In genomic region chr4:70589785-70590184, GRCh38 we compare ENCODE assay signal across 12 cellular contexts. TPM values are rescaled to one million over a fixed set of nuclear protein-coding genes. Genes with fewer than 3 reads are reported as not detected.
DNase-seq lines count a peak whose midpoint lies in the region; ATAC-seq and TF ChIP-seq lines count a peak whose summit lies in the region.
"Had no signal": no experiment of that assay in that cellular context is flagged by ENCODE, and none has a peak within 500 bp of the region (broad histone marks: within the 10 kb centered on the region; RNA-seq: fewer than 3 reads in every experiment).

No MANE protein-coding gene starts in this region.

- H3K4me3 Mint-ChIP-seq in memory B cell, result no peak overlapping the region
- H3K4me3 Mint-ChIP-seq: central memory CD8-positive, alpha-beta T cell had no signal

- TF ChIP-seq POLR2A in esophagus squamous epithelium (IDR thresholded peaks at IDR 0.05), result no peak

- H3K27me3 ChIP-seq in esophagus squamous epithelium, result no peaks in the 10 kb centered on the region
- H3K27me3 ChIP-seq: neutrophil had no signal

- H3K4me1 Mint-ChIP-seq in memory B cell, result peaks cover 10% of the 10 kb centered on the region
- H3K4me1 Mint-ChIP-seq: central memory CD8-positive, alpha-beta T cell had no signal

- H3K36me3 Mint-ChIP-seq in memory B cell, result no peaks in the 10 kb centered on the region

- intact Hi-C loops in esophagus squamous epithelium (cut with DNase I), result no loop called here

- no peak overlapping the region for H3K4me3 ChIP-seq in esophagus squamous epithelium

- no peaks in the 10 kb centered on the region for H3K36me3 ChIP-seq in esophagus squamous epithelium
- H3K36me3 ChIP-seq: neutrophil had no signal

- no peaks in the 10 kb centered on the region for H3K9me3 ChIP-seq in esophagus squamous epithelium
- H3K9me3 ChIP-seq: neutrophil had no signal

- peak; percentile 86 for ATAC-seq in GM19025 (IDR thresholded peaks at IDR 0.05; ENCODE audit: low read depth, unreplicated experiment)
- peak; percentile 74 for ATAC-seq in GM21737 (IDR thresholded peaks at IDR 0.05; ENCODE audit: unreplicated experiment)
- ATAC-seq in HG03139 (IDR thresholded peaks at IDR 0.05; ENCODE audit: unreplicated experiment), result peak; percentile 94
- peak; percentile 90 for ATAC-seq in memory B cell (ENCODE audit: low read depth)

- no peaks in the 10 kb centered on the region for H3K9me3 Mint-ChIP-seq in memory B cell
- H3K9me3 Mint-ChIP-seq: central memory CD8-positive, alpha-beta T cell had no signal

- H3K27ac Mint-ChIP-seq in memory B cell, result no peak overlapping the region

- peaks cover 0 to under 1% (median 0%) of the 10 kb centered on the region in 3 donors for H3K4me1 ChIP-seq in esophagus squamous epithelium

- DNase-seq in memory B cell (ENCODE audit: low spot score in 2 of 2) (no peak), esophagus squamous epithelium (lab: John Stamatoyannopoulos, UW) (no peak), UCSD-AML1 (lab: John Stamatoyannopoulos, UW; ENCODE audit: unreplicated experiment) (no peak), NCI-H82 treated with DMSO at 0.1 percent for 48 hours (lab: John Stamatoyannopoulos, UW; ENCODE audit: unreplicated experiment) (no peak)
- DNase-seq in activated CD4-positive, alpha-beta T cell treated with anti-CD3 and anti-CD28 coated beads for 48 hours, result no peak
- DNase-seq: activated gamma-delta T cell treated with Interleukin-2 at 50 U/mL for 16 hours, kidney had no signal

- TF ChIP-seq CTCF in esophagus squamous epithelium (IDR thresholded peaks at IDR 0.05), result no peak

- peaks cover 3% of the 10 kb centered on the region for H3K27me3 Mint-ChIP-seq in memory B cell
- H3K27me3 Mint-ChIP-seq: central memory CD8-positive, alpha-beta T cell had no signal

- no peak overlapping the region for H3K27ac ChIP-seq in esophagus squamous epithelium
- H3K27ac ChIP-seq: neutrophil had no signal

RNA-seq across cellular contexts. Expression of gene AMBN, which starts 2.3 kb away (rescaled TPM):
- not detected for total RNA-seq in esophagus squamous epithelium
- total RNA-seq: kidney had no signal

RNA-seq across cellular contexts. Expression of gene ENAM, which starts 38.8 kb away (rescaled TPM):
- not detected for total RNA-seq in esophagus squamous epithelium
